ENCODE assay signal across 29 cellular contexts in the genomic region with DNA sequence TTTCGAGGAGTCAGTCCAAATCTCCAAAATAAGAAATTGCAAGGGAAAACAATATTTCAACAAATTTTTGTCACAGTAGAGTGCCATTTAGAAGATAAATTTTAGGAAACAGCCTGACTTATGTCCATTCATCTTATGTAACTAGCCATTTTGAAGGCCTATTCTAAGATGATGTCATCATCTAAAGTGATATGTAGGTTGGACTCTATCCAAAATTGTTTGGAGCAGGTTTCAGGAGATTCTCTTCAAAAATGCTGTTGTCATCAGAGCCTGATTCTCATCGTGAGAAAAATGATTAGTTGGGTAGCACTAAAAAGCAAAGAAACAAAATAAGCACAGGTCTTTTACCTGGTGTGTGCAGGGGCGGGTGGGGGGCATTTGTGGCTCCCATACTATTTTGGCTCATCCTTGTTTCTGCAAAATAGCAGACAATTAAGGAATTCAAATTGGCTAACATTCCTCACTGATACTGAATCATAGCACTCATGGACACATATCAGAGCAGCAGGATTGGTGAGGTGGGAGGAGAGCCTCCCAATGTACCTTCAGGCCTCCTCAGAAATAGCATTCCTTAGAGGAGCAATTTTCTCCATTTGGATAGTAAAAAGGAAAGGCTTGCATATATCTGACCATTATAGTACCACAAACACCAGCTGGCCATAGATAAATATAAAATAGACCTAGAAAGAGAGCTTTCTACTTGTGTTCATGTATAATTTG.
"Had no signal": no experiment of that assay in that cellular context is flagged by ENCODE, and none has a peak within 500 bp of the region (broad histone marks: within the 10 kb centered on the region; RNA-seq: fewer than 3 reads in every experiment).

No MANE protein-coding gene starts in this region.

- ATAC-seq: activated CD8-positive, alpha-beta memory T cell treated with anti-CD3 and anti-CD28 coated beads, Interleukin-2, amount 10 ng/mL, durations not matched to agents 7 days and 5 days; activated naive CD8-positive, alpha-beta T cell treated with anti-CD3 and anti-CD28 coated beads, Interleukin-2, amount 50 U/mL, for 24 hours; PC-3; WTC11 had no signal

- H3K27me3 ChIP-seq: brain microvascular endothelial cell, colonic mucosa, Peyer's patch had no signal

- H3K27ac ChIP-seq: brain microvascular endothelial cell, colonic mucosa, Peyer's patch had no signal

- H3K4me1 ChIP-seq: colonic mucosa, Peyer's patch had no signal

- H3K9me3 ChIP-seq: colonic mucosa, Peyer's patch had no signal

- DNase-seq: activated CD4-positive, alpha-beta memory T cell treated with anti-CD3 and anti-CD28 coated beads for 36 hours; activated CD4-positive, alpha-beta T cell treated with anti-CD3 and anti-CD28 coated beads for 4 hours; activated CD4-positive, alpha-beta T cell treated with anti-CD3 and anti-CD28 coated beads, Interleukin-2, amount 50 U/mL, for 1 hour; activated CD4-positive, CD25-positive, alpha-beta regulatory T cell treated with anti-CD3 and anti-CD28 coated beads, Interleukin-2, amount 50 U/mL, for 72 hours; activated CD8-positive, alpha-beta memory T cell treated with anti-CD3 and anti-CD28 coated beads for 24 hours; activated CD8-positive, alpha-beta memory T cell treated with anti-CD3 and anti-CD28 coated beads, Interleukin-2, amount 10 ng/mL, durations not matched to agents 7 days and 5 days; activated CD8-positive, alpha-beta memory T cell treated with anti-CD3 and anti-CD28 coated beads, Interleukin-2, amount 50 U/mL, for 48 hours; activated effector memory CD4-positive, alpha-beta T cell treated with Interleukin-2 at 50 U/mL for 16 hours; activated naive CD4-positive, alpha-beta T cell treated with anti-CD3 and anti-CD28 coated beads, Interleukin-2, amount 10 ng/mL, durations not matched to agents 7 days and 5 days; activated naive CD8-positive, alpha-beta T cell treated with anti-CD3 and anti-CD28 coated beads, Interleukin-2, amount 50 U/mL, for 24 hours; activated T-cell treated with anti-CD3 and anti-CD28 coated beads, Interleukin-2, amount 50 U/mL, for 48 hours; anterior cingulate cortex; brain microvascular endothelial cell; central memory CD4-positive, alpha-beta T cell; colonic mucosa; Karpas-422; KBM-7; NCI-H1436 treated with DMSO at 0.1 percent for 48 hours; NCI-H1694 treated with DMSO at 0.1 percent for 48 hours; NCI-H2029; NCI-H2171 treated with DMSO at 0.1 percent for 48 hours; NCI-H2227 treated with DMSO at 0.1 percent for 48 hours; NCI-H526; NCI-H774; PC-3; Peyer's patch; RPMI8226; SIG-M5 had no signal

- H3K36me3 ChIP-seq: brain microvascular endothelial cell, colonic mucosa, Peyer's patch had no signal

- H3K4me3 ChIP-seq: colonic mucosa, Peyer's patch had no signal
